ENCODE assay signal across 19 cellular contexts in the genomic region with DNA sequence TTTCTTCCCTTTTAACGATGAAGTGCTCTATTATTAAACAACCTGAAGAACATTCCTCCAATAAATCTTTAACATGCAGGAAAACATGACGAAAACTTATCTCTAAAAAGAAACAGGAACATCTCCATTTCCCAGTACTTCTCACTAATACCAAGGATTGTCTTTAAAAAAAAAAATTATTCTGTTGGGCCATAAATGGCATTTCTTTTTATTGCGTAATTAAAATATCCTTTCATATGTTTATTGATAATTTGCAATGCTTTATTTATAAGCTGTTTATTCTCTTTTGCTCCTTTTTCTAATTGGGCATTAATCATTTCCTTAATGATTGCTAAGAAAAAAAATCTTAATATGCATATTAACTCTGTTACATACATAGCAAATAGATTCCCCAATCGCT. TPM values are rescaled to one million over a fixed set of nuclear protein-coding genes. Genes with fewer than 3 reads are reported as not detected.
"Had no signal": no experiment of that assay in that cellular context is flagged by ENCODE, and none has a peak within 500 bp of the region (broad histone marks: within the 10 kb centered on the region; RNA-seq: fewer than 3 reads in every experiment).

No MANE protein-coding gene starts in this region.

- ATAC-seq: activated CD4-positive, CD25-positive, alpha-beta regulatory T cell treated with anti-CD3 and anti-CD28 coated beads, Interleukin-2, amount 50 U/mL, for 24 hours; activated CD8-positive, alpha-beta T cell treated with anti-CD3 and anti-CD28 coated beads for 36 hours; activated T-cell treated with anti-CD3 and anti-CD28 coated beads, Interleukin-2, amount 50 U/mL, for 72 hours; PC-3 had no signal

- H3K4me3 Mint-ChIP-seq: activated CD8-positive, alpha-beta T cell treated with anti-CD3 and anti-CD28 coated beads for 36 hours; activated naive CD4-positive, alpha-beta T cell treated with anti-CD3 and anti-CD28 coated beads, Interleukin-2, amount 50 U/mL, for 24 hours; activated T-cell treated with anti-CD3 and anti-CD28 coated beads, Interleukin-2, amount 50 U/mL, for 72 hours; T-helper 1 cell treated with Interleukin-12 subunit alpha and Interleukin-12 subunit beta and Interleukin-4 antibody, amounts not matched to agents 30 μg/mL and 1 μg/mL, for 36 hours had no signal

- H3K36me3 Mint-ChIP-seq: activated naive CD4-positive, alpha-beta T cell treated with anti-CD3 and anti-CD28 coated beads, Interleukin-2, amount 50 U/mL, for 24 hours had no signal

- FAIRE-seq: bronchial epithelial cell had no signal

- H3K9me3 Mint-ChIP-seq: activated CD8-positive, alpha-beta T cell treated with anti-CD3 and anti-CD28 coated beads for 36 hours; activated naive CD4-positive, alpha-beta T cell treated with anti-CD3 and anti-CD28 coated beads, Interleukin-2, amount 50 U/mL, for 24 hours; activated T-cell treated with anti-CD3 and anti-CD28 coated beads, Interleukin-2, amount 50 U/mL, for 72 hours; T-helper 1 cell treated with Interleukin-12 subunit alpha and Interleukin-12 subunit beta and Interleukin-4 antibody, amounts not matched to agents 30 μg/mL and 1 μg/mL, for 36 hours had no signal

- H3K4me1 Mint-ChIP-seq: activated naive CD4-positive, alpha-beta T cell treated with anti-CD3 and anti-CD28 coated beads, Interleukin-2, amount 50 U/mL, for 24 hours had no signal

- DNase-seq: activated CD4-positive, alpha-beta T cell treated with anti-CD3 and anti-CD28 coated beads for 4 hours; activated CD8-positive, alpha-beta memory T cell treated with anti-CD3 and anti-CD28 coated beads, Interleukin-2, amount 50 U/mL, for 4 hours; activated CD8-positive, alpha-beta T cell treated with anti-CD3 and anti-CD28 coated beads for 36 hours; activated naive CD4-positive, alpha-beta T cell; activated T-cell treated with anti-CD3 and anti-CD28 coated beads, Interleukin-2, amount 50 U/mL, for 72 hours; aorta; central memory CD4-positive, alpha-beta T cell; Kasumi-1; NCI-H1048; NCI-H1436; NCI-H1694 treated with DMSO at 0.1 percent for 48 hours; NCI-H2029 treated with DMSO at 0.1 percent for 48 hours; NCI-H69; PC-3; SHP77 treated with DMSO at 0.1 percent for 48 hours had no signal

- H3K27ac Mint-ChIP-seq: activated CD8-positive, alpha-beta T cell treated with anti-CD3 and anti-CD28 coated beads for 36 hours; activated naive CD4-positive, alpha-beta T cell treated with anti-CD3 and anti-CD28 coated beads, Interleukin-2, amount 50 U/mL, for 24 hours; activated T-cell treated with anti-CD3 and anti-CD28 coated beads, Interleukin-2, amount 50 U/mL, for 72 hours; T-helper 1 cell treated with Interleukin-12 subunit alpha and Interleukin-12 subunit beta and Interleukin-4 antibody, amounts not matched to agents 30 μg/mL and 1 μg/mL, for 36 hours had no signal

RNA-seq across cellular contexts. Expression of a gene that starts 18.9 kb away (rescaled TPM):
- total RNA-seq: activated CD8-positive, alpha-beta T cell treated with anti-CD3 and anti-CD28 coated beads for 36 hours had no signal
